1 cellular context compared by ENCODE assay signal in the genomic region with DNA sequence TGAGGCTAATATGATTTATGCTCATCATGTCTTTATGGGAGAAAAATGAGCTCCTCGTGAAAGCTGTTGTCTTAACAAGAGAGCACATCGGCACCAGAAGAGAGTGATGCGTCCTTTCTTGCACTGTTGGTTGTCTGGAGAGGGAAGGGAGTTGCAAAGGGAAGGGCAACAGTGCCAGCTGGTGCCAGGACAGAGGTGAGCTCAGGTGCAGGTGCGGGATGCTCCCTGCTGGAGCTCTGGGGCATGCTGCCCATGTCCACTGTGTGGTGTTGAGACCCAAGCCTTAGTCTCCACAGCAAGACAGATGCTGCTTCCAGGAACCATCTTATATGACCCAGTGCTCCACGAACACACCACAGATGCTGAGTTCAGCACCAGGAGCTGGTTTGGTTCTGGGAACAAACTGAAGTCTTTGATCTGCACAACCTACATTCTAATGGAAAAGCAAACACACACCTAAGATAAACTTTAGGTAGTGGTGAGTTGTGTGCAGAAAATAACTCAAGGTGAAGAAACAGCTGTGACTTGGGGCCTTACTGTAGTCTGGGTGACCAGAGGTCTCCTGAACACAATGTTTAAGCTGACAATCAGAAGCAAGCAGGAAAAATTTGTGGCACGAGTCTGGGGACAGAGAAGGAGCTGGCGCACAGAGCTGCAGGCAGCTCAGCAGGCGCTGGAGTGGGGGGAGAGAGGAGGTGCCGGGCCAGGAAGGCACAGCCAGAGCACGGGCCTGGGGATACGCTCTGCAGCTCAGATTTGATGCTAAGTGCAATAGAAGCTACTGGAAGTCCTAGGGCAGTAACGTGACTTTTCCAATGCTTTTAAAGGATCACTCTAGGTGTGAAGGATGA.
TF ChIP-seq lines count a peak whose summit lies in the region.

No MANE protein-coding gene starts in this region.

TF ChIP-seq in GM23338, 12 proteins besides CTCF, POLR2A, EP300 and RAD21 (continued from another document):
- no peak for TF ChIP-seq ZNF462 (CRISPR knock-in tag; IDR thresholded peaks at IDR 0.05)
- no peak for TF ChIP-seq ETS1 (IDR thresholded peaks at IDR 0.05)
- no peak for TF ChIP-seq REST (IDR thresholded peaks at IDR 0.05; ENCODE audit: unreplicated experiment)
- TF ChIP-seq EZH2phosphoT487 (IDR thresholded peaks at IDR 0.05; ENCODE audit: unreplicated experiment), result no peak
- no peak for TF ChIP-seq JUNB (IDR thresholded peaks at IDR 0.05; ENCODE audit: unreplicated experiment)
- TF ChIP-seq EZH2 (IDR thresholded peaks at IDR 0.05; ENCODE audit: low read depth, unreplicated experiment), result no peak
- no peak for TF ChIP-seq POLR2AphosphoS5 (IDR thresholded peaks at IDR 0.05; ENCODE audit: low read depth)
- no peak for TF ChIP-seq ZNF331 (CRISPR knock-in tag; IDR thresholded peaks at IDR 0.05; ENCODE audit: low read depth)
